Comparison of ENCODE assay signal across 9 cellular contexts in the genomic region with DNA sequence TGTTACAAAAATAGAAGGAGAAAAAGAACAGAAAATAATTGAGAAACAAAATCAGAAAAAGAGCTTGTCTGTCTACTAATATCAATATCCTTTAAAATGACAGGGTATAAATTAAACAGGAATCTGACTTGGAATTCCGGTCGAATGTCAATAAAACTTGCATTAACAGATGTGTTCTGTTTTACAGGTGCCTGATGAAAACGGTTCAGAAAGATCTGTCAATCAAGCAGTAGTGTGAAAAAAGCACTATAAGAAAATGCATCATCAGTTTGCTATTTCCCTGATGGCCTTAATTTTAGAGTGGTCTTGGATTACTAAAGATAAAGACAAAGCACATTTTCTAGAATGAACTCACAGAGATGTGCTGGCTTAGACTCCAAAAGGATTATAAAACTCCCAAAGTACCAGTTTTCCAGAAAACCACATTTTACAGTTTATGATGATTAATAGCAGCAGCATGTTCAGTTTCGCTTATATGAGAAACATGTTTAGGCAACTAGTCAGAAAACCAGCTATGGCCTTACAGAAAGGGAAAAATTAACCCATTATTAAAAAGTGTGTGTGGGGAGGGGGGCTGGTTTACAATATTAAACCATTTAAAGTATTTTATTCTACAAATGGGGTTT. TPM values are rescaled to one million over a fixed set of nuclear protein-coding genes. Genes with fewer than 3 reads are reported as not detected.
A peak's percentile ranks its signal among the peaks of the same experiment; 100 is the strongest.
DNase-seq lines count a peak whose midpoint lies in the region; ATAC-seq, FAIRE-seq and TF ChIP-seq lines count a peak whose summit lies in the region.
"Had no signal": no experiment of that assay in that cellular context is flagged by ENCODE, and none has a peak within 500 bp of the region (broad histone marks: within the 10 kb centered on the region; RNA-seq: fewer than 3 reads in every experiment).

No MANE protein-coding gene starts in this region.

- TF ChIP-seq EP300 in GM12878 (IDR thresholded peaks at IDR 0.05; ENCODE audit: borderline replicate concordance in 1 of 2, control insufficient read depth in 1 of 2, low read depth in 2 of 2, low read length in 2 of 2): no peak

- RAD21 ChIA-PET in GM12878 (lab: Charles Lee; ENCODE audit: unreplicated experiment): interaction anchor here (1.5 kb wide), 1 partner anchor 18 kb away, joined by 5 read pairs; no protein-coding TSS in a partner anchor

- TF ChIP-seq CTCF in GM12878 (IDR thresholded peaks at IDR 0.05 in 2 of 3, conservative IDR thresholded peaks at IDR 0.05 in 1 of 3; ENCODE audit: control insufficient read depth in 2 of 3, extremely low read depth in 1 of 3, insufficient read depth in 1 of 3, low read depth in 3 of 3, low read length in 3 of 3) (no peak), osteoblast (IDR thresholded peaks at IDR 0.05; ENCODE audit: extremely low read depth, low read depth, low read length) (no peak)

- intact Hi-C loops in GM12878 (cut with micrococcal nuclease; ENCODE audit: unreplicated experiment): no loop called here

- H3K27ac ChIP-seq in GM12878 (ENCODE audit: control insufficient read depth, insufficient read depth) (no peak overlapping the region), osteoblast (ENCODE audit: low read depth, low read length) (peak overlapping the region; percentile 48)

- H3K36me3 ChIP-seq in GM12878 (ENCODE audit: control insufficient read depth in 2 of 2, insufficient read depth in 2 of 2, low read length in 1 of 2): peaks cover 0 to 9% of the 10 kb centered on the region in 2 experiments; a peak in 2 of 4 replicates
- peaks cover 15% of the 10 kb centered on the region for H3K36me3 ChIP-seq in osteoblast (ENCODE audit: insufficient read depth, low read length)

- H3K4me3 ChIP-seq in GM12878 (no peak overlapping the region), osteoblast (ENCODE audit: insufficient read depth, low read length) (no peak overlapping the region)

- no peak for TF ChIP-seq RAD21 in GM12878 (IDR thresholded peaks at IDR 0.05; ENCODE audit: insufficient read depth, low read depth, low read length)

- no TSS peak for BruUV-seq in GM12878 (replicated peaks; lab: Mats Ljungman, UMichigan)

- DNase-seq in GM12878 (ENCODE audit: low read depth, low spot score) (no peak), osteoblast (ENCODE audit: insufficient read length, low spot score, missing footprints) (no peak), NCI-H82 treated with DMSO at 0.1 percent for 48 hours (lab: John Stamatoyannopoulos, UW; ENCODE audit: unreplicated experiment) (no peak), cortex of kidney (lab: John Stamatoyannopoulos, UW) (no peak), anterior cingulate cortex (lab: John Stamatoyannopoulos, UW) (no peak)
- DNase-seq: NK-92 treated with Interleukin-12 subunit alpha and Interleukin-12 subunit beta, amount 100 ng/mL, for 24 hours had no signal

- peak; percentile 4 for ATAC-seq in GM18858 (IDR thresholded peaks at IDR 0.05; ENCODE audit: unreplicated experiment)
- ATAC-seq in HG03196 (IDR thresholded peaks at IDR 0.05; ENCODE audit: unreplicated experiment): peak; percentile 8
- ATAC-seq in GM12878: peak; percentile 20; the same call in 2 of the 3 replicates
- no peak for ATAC-seq in HG02763 (IDR thresholded peaks at IDR 0.05; ENCODE audit: unreplicated experiment)

- WGBS in GM12878 (ENCODE audit: insufficient coverage, insufficient replicate concordance, low lambda C conversion rate, missing lambda C conversion rate): 74% methylated on average over 4 of the region's 4 CpGs

- H2AFZ ChIP-seq in GM12878 (ENCODE audit: control insufficient read depth, low read depth, low read length) (no peak overlapping the region), osteoblast (ENCODE audit: low read length) (no peak overlapping the region)

- POLR2A ChIA-PET in GM12878 (lab: Charles Lee): interaction anchor here (1.1 kb wide), 1 partner anchor 9 kb away, joined by 3 read pairs; no protein-coding TSS in a partner anchor

- H3K79me2 ChIP-seq in GM12878 (ENCODE audit: control insufficient read depth, insufficient read depth, low read length): no peaks in the 10 kb centered on the region
- peaks cover 5% of the 10 kb centered on the region for H3K79me2 ChIP-seq in osteoblast (ENCODE audit: insufficient read depth, low read length)

- H3K9me3 ChIP-seq in GM12878 (replicated peaks; ENCODE audit: control insufficient read depth, insufficient read depth, low read length): no peaks in the 10 kb centered on the region
- no peaks in the 10 kb centered on the region for H3K9me3 ChIP-seq in osteoblast (ENCODE audit: low read depth, low read length)

- H3K4me1 ChIP-seq in GM12878 (ENCODE audit: control insufficient read depth, insufficient read depth, low read length) (no peaks in the 10 kb centered on the region; the same call in 1 of the 2 replicates), osteoblast (ENCODE audit: insufficient read depth, low read length) (peaks cover 31% of the 10 kb centered on the region)

- H3K4me2 ChIP-seq in GM12878 (ENCODE audit: control insufficient read depth, insufficient read depth): no peak overlapping the region
- peak overlapping the region; percentile 47 for H3K4me2 ChIP-seq in osteoblast (ENCODE audit: insufficient read depth, low read length)

- no peak for TF ChIP-seq POLR2A in GM12878 (IDR thresholded peaks at IDR 0.05; ENCODE audit: low read depth, low read length)

- FAIRE-seq in GM12878 (lab: Jason Lieb, UNC): no peak

- CTCF ChIA-PET in GM12878 (lab: Yijun Ruan, JAX): interaction anchor here (0.7 to 1.2 kb wide), 2 partner anchors 10 to 12 kb away, joined by 3 to 4 read pairs; no protein-coding TSS in a partner anchor

- in situ Hi-C loops in GM12878 (cut with MboI): no loop called here

- SMC1A ChIA-PET in GM12878 (lab: Charles Lee; ENCODE audit: uncharacterized antibody, unreplicated experiment): interaction anchor here (1.2 to 2.9 kb wide), 3 partner anchors 9 to 41 kb away, joined by 3 to 12 read pairs (median 12); no protein-coding TSS in a partner anchor

- H3K27me3 ChIP-seq in GM12878 (replicated peaks in 1 of 2; ENCODE audit: control insufficient read depth in 2 of 2, insufficient read depth in 2 of 2, low read length in 1 of 2) (no peaks in the 10 kb centered on the region), osteoblast (ENCODE audit: insufficient read depth, low read length) (no peaks in the 10 kb centered on the region)

- no peak overlapping the region for H3K9ac ChIP-seq in GM12878 (ENCODE audit: control insufficient read depth, insufficient read depth, low read length)

- H4K20me1 ChIP-seq in GM12878 (ENCODE audit: control insufficient read depth, insufficient read depth) (no peaks in the 10 kb centered on the region), osteoblast (ENCODE audit: insufficient read depth, low read length) (no peaks in the 10 kb centered on the region)

TF ChIP-seq in GM12878, 131 proteins besides CTCF, POLR2A, EP300 and RAD21 (continues in another document):
- TF ChIP-seq, protein P1, sequence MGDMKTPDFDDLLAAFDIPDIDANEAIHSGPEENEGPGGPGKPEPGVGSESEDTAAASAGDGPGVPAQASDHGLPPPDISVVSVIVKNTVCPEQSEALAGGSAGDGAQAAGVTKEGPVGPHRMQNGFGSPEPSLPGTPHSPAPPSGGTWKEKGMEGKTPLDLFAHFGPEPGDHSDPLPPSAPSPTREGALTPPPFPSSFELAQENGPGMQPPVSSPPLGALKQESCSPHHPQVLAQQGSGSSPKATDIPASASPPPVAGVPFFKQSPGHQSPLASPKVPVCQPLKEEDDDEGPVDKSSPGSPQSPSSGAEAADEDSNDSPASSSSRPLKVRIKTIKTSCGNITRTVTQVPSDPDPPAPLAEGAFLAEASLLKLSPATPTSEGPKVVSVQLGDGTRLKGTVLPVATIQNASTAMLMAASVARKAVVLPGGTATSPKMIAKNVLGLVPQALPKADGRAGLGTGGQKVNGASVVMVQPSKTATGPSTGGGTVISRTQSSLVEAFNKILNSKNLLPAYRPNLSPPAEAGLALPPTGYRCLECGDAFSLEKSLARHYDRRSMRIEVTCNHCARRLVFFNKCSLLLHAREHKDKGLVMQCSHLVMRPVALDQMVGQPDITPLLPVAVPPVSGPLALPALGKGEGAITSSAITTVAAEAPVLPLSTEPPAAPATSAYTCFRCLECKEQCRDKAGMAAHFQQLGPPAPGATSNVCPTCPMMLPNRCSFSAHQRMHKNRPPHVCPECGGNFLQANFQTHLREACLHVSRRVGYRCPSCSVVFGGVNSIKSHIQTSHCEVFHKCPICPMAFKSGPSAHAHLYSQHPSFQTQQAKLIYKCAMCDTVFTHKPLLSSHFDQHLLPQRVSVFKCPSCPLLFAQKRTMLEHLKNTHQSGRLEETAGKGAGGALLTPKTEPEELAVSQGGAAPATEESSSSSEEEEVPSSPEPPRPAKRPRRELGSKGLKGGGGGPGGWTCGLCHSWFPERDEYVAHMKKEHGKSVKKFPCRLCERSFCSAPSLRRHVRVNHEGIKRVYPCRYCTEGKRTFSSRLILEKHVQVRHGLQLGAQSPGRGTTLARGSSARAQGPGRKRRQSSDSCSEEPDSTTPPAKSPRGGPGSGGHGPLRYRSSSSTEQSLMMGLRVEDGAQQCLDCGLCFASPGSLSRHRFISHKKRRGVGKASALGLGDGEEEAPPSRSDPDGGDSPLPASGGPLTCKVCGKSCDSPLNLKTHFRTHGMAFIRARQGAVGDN (IDR thresholded peaks at IDR 0.05): no peak
- TF ChIP-seq SMAD5 (IDR thresholded peaks at IDR 0.05; ENCODE audit: low read depth) (no peak), SIX5 (IDR thresholded peaks at IDR 0.05; ENCODE audit: low read depth, low read length, severe bottlenecking) (no peak), STAT1 (conservative IDR thresholded peaks at IDR 0.05) (no peak), BCL11A (IDR thresholded peaks at IDR 0.05; ENCODE audit: low read depth, low read length) (no peak)

RNA-seq across cellular contexts. Expression of gene C3orf38, which starts 8.2 kb away (rescaled TPM):
- total RNA-seq in GM12878 (2013; cell fraction: nucleolus; rRNA removed): 70.7 and 75.0 TPM in 2 replicates
- total RNA-seq in GM12878 (2014; rRNA removed) (31.5 and 40.0 TPM in 2 replicates), GM12878 (2014; rRNA removed; fragmentation: Illumina TruSeq; extraction: Trizol) (47.9 and 48.6 TPM in 2 replicates), GM12878 (2021) (28.3 and 29.7 TPM in 2 replicates), osteoblast (33.6 and 35.5 TPM in 2 replicates)
- 11.1 TPM for polyA plus RNA-seq in GM12878 (2011; ENCODE audit: low read depth)
- polyA plus RNA-seq in GM12878 (2011; rRNA removed) (31.4 and 52.9 TPM in 2 replicates), GM12878 (2014; fragmentation: Illumina TruSeq; extraction: Trizol) (39.9 and 47.3 TPM in 2 replicates), GM12878 (2014; fragmentation: Nextera tagmentation; extraction: Ambion mirVana) (10 to 100 TPM; 29.1 to 37.7 TPM), GM12878 (2014; rRNA removed) (20.9 and 23.0 TPM in 2 replicates), GM12878 (2016; fragmentation: Nextera tagmentation; extraction: Ambion mirVana) (10 to 100 TPM; 28.5 to 33.8 TPM)
- polyA plus RNA-seq in GM12878 (2011; cell fraction: cytosol; rRNA removed): 14.9 and 15.0 TPM in 2 replicates
- 10.8 and 12.2 TPM in 2 replicates for polyA plus RNA-seq in GM12878 (2011; cell fraction: nucleus; rRNA removed)
- 16.9 and 22.7 TPM in 2 replicates for polyA plus RNA-seq in GM12878 (2012)
- polyA minus RNA-seq in GM12878 (2011; rRNA and poly(A)+ RNA removed): 35.7 and 42.2 TPM in 2 replicates
- polyA minus RNA-seq in GM12878 (2011; cell fraction: cytosol; rRNA and poly(A)+ RNA removed): 18.3 and 19.3 TPM in 2 replicates
- 19.7 and 25.4 TPM in 2 replicates for polyA minus RNA-seq in GM12878 (2011; cell fraction: nucleus; rRNA and poly(A)+ RNA removed)
